In genomic region chr15:49247556-49248102, GRCh38 we compare ENCODE assay signal across 25 cellular contexts.
DNase-seq lines count a peak whose midpoint lies in the region; ATAC-seq and TF ChIP-seq lines count a peak whose summit lies in the region.
"Had no signal": no experiment of that assay in that cellular context is flagged by ENCODE, and none has a peak within 500 bp of the region (broad histone marks: within the 10 kb centered on the region; RNA-seq: fewer than 3 reads in every experiment).

No MANE protein-coding gene starts in this region.

- H3K4me3 Mint-ChIP-seq in neural progenitor cell, result no peak overlapping the region
- H3K4me3 Mint-ChIP-seq in type B pancreatic cell, result no peak overlapping the region
- H3K4me3 Mint-ChIP-seq: activated CD4-positive, alpha-beta T cell treated with anti-CD3 and anti-CD28 coated beads, Interleukin-2, amount 10 ng/mL, durations not matched to agents 7 days and 5 days; activated naive CD8-positive, alpha-beta T cell treated with anti-CD3 and anti-CD28 coated beads, Interleukin-2, amount 50 U/mL, for 24 hours; memory B cell; natural killer cell; stimulated activated naive CD8-positive, alpha-beta T cell treated with anti-CD3 and anti-CD28 coated beads, Interleukin-15, Interleukin-2, amounts not matched to agents 100 ng/mL and 50 ng/mL, for 24 hours; T-helper 17 cell had no signal

- H3F3A ChIP-seq in SK-N-SH (replicated peaks; ENCODE audit: insufficient read depth), result peaks cover 9% of the 10 kb centered on the region
- H3F3A ChIP-seq in neural progenitor cell (ENCODE audit: low read depth), result no peaks in the 10 kb centered on the region

- H2AFZ ChIP-seq in SK-N-SH (ENCODE audit: low read depth), result no peak overlapping the region
- H2AFZ ChIP-seq in neural progenitor cell (replicated peaks), result no peak overlapping the region

- no peak for TF ChIP-seq POLR2A in esophagus muscularis mucosa (IDR thresholded peaks at IDR 0.05; ENCODE audit: low read depth)

- peaks cover 4 to 23% of the 10 kb centered on the region in 2 experiments for H3K36me3 ChIP-seq in SK-N-SH (replicated peaks in 1 of 2; ENCODE audit: control insufficient read depth in 1 of 2, insufficient read depth in 2 of 2, low read length in 1 of 2)
- peaks cover 0 to 6% (median 3%) of the 10 kb centered on the region in 4 donors for H3K36me3 ChIP-seq in esophagus muscularis mucosa
- H3K36me3 ChIP-seq in neural progenitor cell, result no peaks in the 10 kb centered on the region
- H3K36me3 ChIP-seq: cardiac muscle cell, Peyer's patch had no signal

- no peaks in the 10 kb centered on the region for H3K27me3 ChIP-seq in SK-N-SH (ENCODE audit: insufficient read depth)
- H3K27me3 ChIP-seq in esophagus muscularis mucosa, result no peaks in the 10 kb centered on the region
- no peaks in the 10 kb centered on the region for H3K27me3 ChIP-seq in neural progenitor cell
- H3K27me3 ChIP-seq: BLaER1, cardiac muscle cell, MG63, Peyer's patch, SJCRH30 had no signal

- intact Hi-C loops in esophagus muscularis mucosa (cut with DNase I), result no loop called here

- DNase-seq in SK-N-SH (no peak), esophagus muscularis mucosa (ENCODE audit: extremely low spot score) (no peak), neural progenitor cell (ENCODE audit: low spot score) (no peak), type B pancreatic cell (ENCODE audit: extremely low spot score, unreplicated experiment) (no peak), 8988T (no peak), NCI-H2227 (lab: John Stamatoyannopoulos, UW; ENCODE audit: unreplicated experiment) (no peak)
- DNase-seq: activated CD4-positive, alpha-beta T cell treated with anti-CD3 and anti-CD28 coated beads, Interleukin-2, amount 10 ng/mL, durations not matched to agents 7 days and 5 days; activated naive CD8-positive, alpha-beta T cell treated with anti-CD3 and anti-CD28 coated beads, Interleukin-2, amount 50 U/mL, for 24 hours; Caco-2; MG63; natural killer cell; NCI-H187 treated with DMSO at 0.1 percent for 48 hours; NCI-H446; Peyer's patch; posterior cingulate gyrus; SJCRH30; stimulated activated CD4-positive, alpha-beta T cell treated with anti-CD3 and anti-CD28 coated beads, Interleukin-2, amount 100 ng/mL, for 24 hours; T-helper 17 cell had no signal

- H3K4me1 Mint-ChIP-seq in neural progenitor cell (no peaks in the 10 kb centered on the region), type B pancreatic cell (ENCODE audit: unreplicated experiment) (no peaks in the 10 kb centered on the region)
- H3K4me1 Mint-ChIP-seq: activated CD4-positive, alpha-beta T cell treated with anti-CD3 and anti-CD28 coated beads, Interleukin-2, amount 10 ng/mL, durations not matched to agents 7 days and 5 days; activated naive CD8-positive, alpha-beta T cell treated with anti-CD3 and anti-CD28 coated beads, Interleukin-2, amount 50 U/mL, for 24 hours had no signal

- H3K79me2 ChIP-seq in SK-N-SH (ENCODE audit: insufficient read depth), result no peaks in the 10 kb centered on the region
- H3K79me2 ChIP-seq in neural progenitor cell (ENCODE audit: low read depth), result no peaks in the 10 kb centered on the region

- H4K20me1 ChIP-seq in SK-N-SH (ENCODE audit: insufficient read depth) (no peaks in the 10 kb centered on the region), neural progenitor cell (ENCODE audit: low read depth) (no peaks in the 10 kb centered on the region)
- H4K20me1 ChIP-seq: BLaER1 had no signal

- TF ChIP-seq RAD21 in SK-N-SH (IDR thresholded peaks at IDR 0.05; ENCODE audit: low read length), result no peak

- POLR2A ChIA-PET in SK-N-SH (lab: Yijun Ruan, JAX), result interaction anchor here (0.7 kb wide), 1 partner anchor 11 kb away, joined by 3 read pairs; no protein-coding TSS in a partner anchor

- H3K4me3 ChIP-seq in SK-N-SH (ENCODE audit: low read depth in 2 of 2, low read length in 1 of 2), result no peak overlapping the region
- H3K4me3 ChIP-seq in esophagus muscularis mucosa, result no peak overlapping the region
- H3K4me3 ChIP-seq in neural progenitor cell, result no peak overlapping the region
- H3K4me3 ChIP-seq: BLaER1, cardiac muscle cell, MG63, Peyer's patch, SJCRH30 had no signal

- no peak overlapping the region for H3K4me2 ChIP-seq in SK-N-SH
- H3K4me2 ChIP-seq in neural progenitor cell, result no peak overlapping the region
- H3K4me2 ChIP-seq: BLaER1 had no signal

- no peak overlapping the region for H3K9ac ChIP-seq in SK-N-SH
- no peak overlapping the region for H3K9ac ChIP-seq in neural progenitor cell
- H3K9ac ChIP-seq: BLaER1 had no signal

- CTCF ChIA-PET in SK-N-SH (lab: Yijun Ruan, JAX), result no interaction called here

- H3K27me3 Mint-ChIP-seq in neural progenitor cell (ENCODE audit: insufficient read depth, low read depth) (no peaks in the 10 kb centered on the region), type B pancreatic cell (no peaks in the 10 kb centered on the region)
- H3K27me3 Mint-ChIP-seq: activated CD4-positive, alpha-beta T cell treated with anti-CD3 and anti-CD28 coated beads, Interleukin-2, amount 10 ng/mL, durations not matched to agents 7 days and 5 days; activated naive CD8-positive, alpha-beta T cell treated with anti-CD3 and anti-CD28 coated beads, Interleukin-2, amount 50 U/mL, for 24 hours; memory B cell; stimulated activated naive CD8-positive, alpha-beta T cell treated with anti-CD3 and anti-CD28 coated beads, Interleukin-15, Interleukin-2, amounts not matched to agents 100 ng/mL and 50 ng/mL, for 24 hours; T-helper 17 cell had no signal

- H3K9me3 ChIP-seq in SK-N-SH (no peaks in the 10 kb centered on the region), esophagus muscularis mucosa (no peaks in the 10 kb centered on the region), neural progenitor cell (ENCODE audit: low read depth) (no peaks in the 10 kb centered on the region)
- H3K9me3 ChIP-seq: BLaER1, Caco-2, Peyer's patch, SJCRH30 had no signal

- TF ChIP-seq CTCF in SK-N-SH (IDR thresholded peaks at IDR 0.05) (no peak), esophagus muscularis mucosa (IDR thresholded peaks at IDR 0.05) (no peak), neural progenitor cell (IDR thresholded peaks at IDR 0.05) (no peak), type B pancreatic cell (conservative IDR thresholded peaks at IDR 0.05) (no peak)

- no peaks in the 10 kb centered on the region for H3K9me2 ChIP-seq in SK-N-SH

- TF ChIP-seq EP300 in SK-N-SH (IDR thresholded peaks at IDR 0.05; ENCODE audit: borderline replicate concordance in 1 of 2, low read depth in 1 of 2, low read length in 1 of 2) (no peak), esophagus muscularis mucosa (IDR thresholded peaks at IDR 0.05) (no peak)

- peak overlapping the region; percentile 5 to 18; a peak in 2 of 4 replicates for H3K27ac ChIP-seq in SK-N-SH (ENCODE audit: low read depth in 2 of 2, low read length in 1 of 2)
- H3K27ac ChIP-seq in esophagus muscularis mucosa (replicated peaks in 1 of 4), result peak overlapping the region; percentile 71 to 82 (median 80)
- H3K27ac ChIP-seq in neural progenitor cell, result peak overlapping the region; percentile 1
- H3K27ac ChIP-seq: 22Rv1, BLaER1, cardiac muscle cell, Peyer's patch, SJCRH30 had no signal

- H3K9me3 Mint-ChIP-seq in neural progenitor cell (no peaks in the 10 kb centered on the region), type B pancreatic cell (peaks cover 4% of the 10 kb centered on the region)

- H3K27ac Mint-ChIP-seq in neural progenitor cell (no peak overlapping the region), type B pancreatic cell (peak overlapping the region; percentile 16)
- H3K27ac Mint-ChIP-seq: activated CD4-positive, alpha-beta T cell treated with anti-CD3 and anti-CD28 coated beads, Interleukin-2, amount 10 ng/mL, durations not matched to agents 7 days and 5 days; activated naive CD8-positive, alpha-beta T cell treated with anti-CD3 and anti-CD28 coated beads, Interleukin-2, amount 50 U/mL, for 24 hours; memory B cell; natural killer cell; T-helper 17 cell had no signal

- ATAC-seq in SK-N-SH treated with all-trans-retinoic acid at 6 μM for 48 hours (no peak), HG02798 (IDR thresholded peaks at IDR 0.05; ENCODE audit: poor library complexity, unreplicated experiment) (no peak)
- ATAC-seq: activated naive CD8-positive, alpha-beta T cell treated with anti-CD3 and anti-CD28 coated beads, Interleukin-2, amount 50 U/mL, for 24 hours; natural killer cell; T-helper 17 cell had no signal

- H3K4me1 ChIP-seq in SK-N-SH (ENCODE audit: control insufficient read depth in 1 of 2, insufficient read depth in 2 of 2, low read depth in 1 of 2, low read length in 1 of 2) (no peaks in the 10 kb centered on the region; a peak in 1 of 4 replicates), esophagus muscularis mucosa (peaks cover 0 to 39% (median 37%) of the 10 kb centered on the region in 4 donors), neural progenitor cell (peaks cover 11% of the 10 kb centered on the region)
- H3K4me1 ChIP-seq: BLaER1, Caco-2, Peyer's patch, SJCRH30 had no signal

- H3K36me3 Mint-ChIP-seq in neural progenitor cell (peaks cover 9% of the 10 kb centered on the region), type B pancreatic cell (peaks cover 49% of the 10 kb centered on the region)

TF ChIP-seq in SK-N-SH, 30 proteins besides CTCF, POLR2A, EP300 and RAD21 (continues in another document):
- TF ChIP-seq NRF1 (IDR thresholded peaks at IDR 0.05; ENCODE audit: low read depth, low read length) (no peak), NFIC (IDR thresholded peaks at IDR 0.05; ENCODE audit: borderline replicate concordance) (no peak), GABPA (IDR thresholded peaks at IDR 0.05; ENCODE audit: low read depth) (no peak)
- TF ChIP-seq, protein P1, sequence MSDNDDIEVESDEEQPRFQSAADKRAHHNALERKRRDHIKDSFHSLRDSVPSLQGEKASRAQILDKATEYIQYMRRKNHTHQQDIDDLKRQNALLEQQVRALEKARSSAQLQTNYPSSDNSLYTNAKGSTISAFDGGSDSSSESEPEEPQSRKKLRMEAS (IDR thresholded peaks at IDR 0.05; ENCODE audit: low read depth), result no peak

TF ChIP-seq in SK-N-SH treated with all-trans-retinoic acid at 6 μM for 48 hours, 23 proteins besides CTCF, POLR2A, EP300 and RAD21:
- TF ChIP-seq, protein P2, sequence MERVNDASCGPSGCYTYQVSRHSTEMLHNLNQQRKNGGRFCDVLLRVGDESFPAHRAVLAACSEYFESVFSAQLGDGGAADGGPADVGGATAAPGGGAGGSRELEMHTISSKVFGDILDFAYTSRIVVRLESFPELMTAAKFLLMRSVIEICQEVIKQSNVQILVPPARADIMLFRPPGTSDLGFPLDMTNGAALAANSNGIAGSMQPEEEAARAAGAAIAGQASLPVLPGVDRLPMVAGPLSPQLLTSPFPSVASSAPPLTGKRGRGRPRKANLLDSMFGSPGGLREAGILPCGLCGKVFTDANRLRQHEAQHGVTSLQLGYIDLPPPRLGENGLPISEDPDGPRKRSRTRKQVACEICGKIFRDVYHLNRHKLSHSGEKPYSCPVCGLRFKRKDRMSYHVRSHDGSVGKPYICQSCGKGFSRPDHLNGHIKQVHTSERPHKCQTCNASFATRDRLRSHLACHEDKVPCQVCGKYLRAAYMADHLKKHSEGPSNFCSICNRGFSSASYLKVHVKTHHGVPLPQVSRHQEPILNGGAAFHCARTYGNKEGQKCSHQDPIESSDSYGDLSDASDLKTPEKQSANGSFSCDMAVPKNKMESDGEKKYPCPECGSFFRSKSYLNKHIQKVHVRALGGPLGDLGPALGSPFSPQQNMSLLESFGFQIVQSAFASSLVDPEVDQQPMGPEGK (CRISPR knock-in tag; IDR thresholded peaks at IDR 0.05; ENCODE audit: borderline replicate concordance), result no peak

Comparison
In these comparisons a context has a peak if more than half of its experiments do, and no peak if none do; other contexts are left out.
1. H3K27ac ChIP-seq: peak in every context shown above with its lines; median percentile 80 in esophagus muscularis mucosa; 12 in SK-N-SH; 1 in neural progenitor cell.